Comparison of ENCODE assay signal across 11 cellular contexts in the genomic region with DNA sequence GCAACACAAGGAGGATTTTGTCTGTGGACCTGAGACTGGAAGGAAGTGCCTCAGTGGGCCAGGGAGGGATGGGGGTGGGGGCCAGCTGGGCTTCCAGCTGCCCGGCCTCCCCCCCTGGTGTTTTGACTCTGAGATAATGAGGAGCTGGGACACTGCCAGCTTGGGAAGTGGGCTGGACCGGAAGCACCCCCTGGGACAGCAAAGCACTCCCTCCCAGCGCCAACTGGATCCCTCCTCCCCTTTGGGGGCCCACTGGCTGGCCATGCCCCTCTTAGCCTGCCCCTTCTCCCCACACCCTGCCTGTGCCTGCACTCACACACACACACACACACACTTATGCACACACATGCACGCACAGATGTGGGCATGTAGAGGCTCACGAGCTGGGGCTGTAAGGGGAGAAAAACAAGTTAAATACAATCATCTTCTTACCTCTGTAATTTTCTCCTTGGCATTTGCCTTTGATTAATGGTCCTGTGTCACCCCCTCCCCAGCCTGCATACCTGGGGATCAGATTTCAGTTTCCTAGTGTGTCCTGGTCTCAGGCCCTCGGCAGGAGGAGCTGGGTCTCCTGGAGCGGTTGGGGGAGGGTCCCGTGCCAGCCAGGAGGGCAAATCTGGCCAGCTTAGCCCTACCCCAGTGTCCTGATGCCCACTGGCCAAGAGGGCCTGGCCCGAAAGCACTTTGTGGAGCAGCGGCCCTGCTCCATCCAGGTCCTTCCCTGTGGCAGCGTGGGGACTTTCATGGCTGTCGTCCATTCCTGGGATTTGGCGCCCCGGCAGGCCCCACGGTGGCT. TPM values are rescaled to one million over a fixed set of nuclear protein-coding genes. Genes with fewer than 3 reads are reported as not detected.
DNase-seq lines count a peak whose midpoint lies in the region; ATAC-seq, FAIRE-seq and TF ChIP-seq lines count a peak whose summit lies in the region.
"Had no signal": no experiment of that assay in that cellular context is flagged by ENCODE, and none has a peak within 500 bp of the region (broad histone marks: within the 10 kb centered on the region; RNA-seq: fewer than 3 reads in every experiment).

No MANE protein-coding gene starts in this region.

- no peaks in the 10 kb centered on the region for H3K9me2 ChIP-seq in PC-9 (ENCODE audit: insufficient read depth)

- H3K4me1 ChIP-seq in gastroesophageal sphincter (peaks cover 0 to 92% (median 50%) of the 10 kb centered on the region in 3 donors), trophoblast cell (ENCODE audit: control insufficient read depth in 1 of 2, insufficient read depth in 2 of 2, low read length in 2 of 2) (peaks cover 64 to 72% of the 10 kb centered on the region in 2 experiments), PC-9 (replicated peaks; ENCODE audit: insufficient read depth) (no peaks in the 10 kb centered on the region; the same call in 1 of the 2 replicates)

- CTCF ChIA-PET in PC-9 (lab: Charles Lee) = no interaction called here

- H3K4me2 ChIP-seq in trophoblast cell (ENCODE audit: low read length) (peak overlapping the region; percentile 54), PC-9 (no peak overlapping the region)

- H3K27ac ChIP-seq in gastroesophageal sphincter (peak overlapping the region in 3 of 4 donors; percentile 64 to 85 (median 64)), trophoblast cell (ENCODE audit: low read depth, low read length) (peak overlapping the region; percentile 84), PC-9 (no peak overlapping the region)
- H3K27ac ChIP-seq: right atrium auricular region had no signal

- H3K18ac ChIP-seq in trophoblast cell (ENCODE audit: low read length) = peak overlapping the region; percentile 85

- peak overlapping the region; percentile 93 for H3K14ac ChIP-seq in trophoblast cell (ENCODE audit: low read length)

- TF ChIP-seq POLR2A in NB4 (IDR thresholded peaks at IDR 0.05; ENCODE audit: extremely low read depth, insufficient read length) (no peak), gastroesophageal sphincter (IDR thresholded peaks at IDR 0.05) (no peak)

- FAIRE-seq in D721Med (lab: Jason Lieb, UNC) = no peak
- FAIRE-seq: HepG2 had no signal

- peaks cover 53% of the 10 kb centered on the region for H3K79me1 ChIP-seq in trophoblast cell (ENCODE audit: low read length)

- no peaks in the 10 kb centered on the region for H4K20me1 ChIP-seq in PC-9 (ENCODE audit: insufficient read depth)

- POLR2A ChIA-PET in PC-9 (lab: Charles Lee; ENCODE audit: unreplicated experiment) = no interaction called here

- H3K9ac ChIP-seq in trophoblast cell (ENCODE audit: low read length) = no peak overlapping the region

- peak overlapping the region; percentile 78 for H2BK120ac ChIP-seq in trophoblast cell (ENCODE audit: insufficient read depth, low read length, poor library complexity)

- ATAC-seq in gastroesophageal sphincter (no peak), GM19351 (IDR thresholded peaks at IDR 0.05; ENCODE audit: unreplicated experiment) (no peak)
- ATAC-seq: HepG2 had no signal

- H3K4me3 ChIP-seq in NB4 (ENCODE audit: low read depth, low read length) (peak overlapping the region; percentile 25), gastroesophageal sphincter (no peak overlapping the region), trophoblast cell (ENCODE audit: low read depth, low read length) (no peak overlapping the region), PC-9 (no peak overlapping the region)
- H3K4me3 ChIP-seq: right atrium auricular region had no signal

- intact Hi-C loops in PC-9 (cut with micrococcal nuclease; ENCODE audit: unreplicated experiment) = no loop called here

- peak; percentile 31 for DNase-seq in Daoy (ENCODE audit: low read depth)
- DNase-seq in NB4 (ENCODE audit: low read depth) = no peak
- DNase-seq in trophoblast cell = no peak
- no peak for DNase-seq in D721Med (ENCODE audit: insufficient read length, low spot score)
- DNase-seq in dedifferentiated amniotic fluid mesenchymal stem cell (ENCODE audit: extremely low spot score) = no peak
- DNase-seq in PC-9 = no peak
- DNase-seq: DMS153 had no signal

- H3K27me3 ChIP-seq in gastroesophageal sphincter (no peaks in the 10 kb centered on the region), trophoblast cell (ENCODE audit: insufficient read depth, low read length) (no peaks in the 10 kb centered on the region), PC-9 (ENCODE audit: insufficient read depth, low read depth) (peaks cover 3% of the 10 kb centered on the region; the same call in 1 of the 2 replicates)
- H3K27me3 ChIP-seq: right atrium auricular region had no signal

- WGBS in gastroesophageal sphincter (ENCODE audit: low coverage in 1 of 2), 2 donors = 0 to 69% methylated on average over 1 to 9 of the region's 15 CpGs
- no CpG with 5 or more reads among the region's 15 CpGs for WGBS in trophoblast cell (ENCODE audit: extremely low coverage, insufficient coverage, insufficient read length)

- H2BK5ac ChIP-seq in trophoblast cell (ENCODE audit: low read depth, low read length, poor library complexity) = peak overlapping the region; percentile 87

- peak overlapping the region; percentile 92 for H2AK5ac ChIP-seq in trophoblast cell (ENCODE audit: low read length)

- BruUV-seq in PC-9 (replicated peaks; lab: Mats Ljungman, UMichigan) = no TSS peak

- peak overlapping the region; percentile 75 for H4K8ac ChIP-seq in trophoblast cell (ENCODE audit: low read depth, low read length)

- H3K79me2 ChIP-seq in trophoblast cell (ENCODE audit: control insufficient read depth, insufficient read depth, low read length, poor library complexity) (peaks cover 30% of the 10 kb centered on the region), PC-9 (ENCODE audit: low read depth) (no peaks in the 10 kb centered on the region)

- no peak overlapping the region for H3K23ac ChIP-seq in trophoblast cell (ENCODE audit: low read length)

- no peaks in the 10 kb centered on the region for H3K9me3 ChIP-seq in gastroesophageal sphincter
- H3K9me3 ChIP-seq in trophoblast cell (ENCODE audit: insufficient read depth, low read depth, low read length) = no peaks in the 10 kb centered on the region
- H3K9me3 ChIP-seq in PC-9 (ENCODE audit: insufficient read depth, low read depth) = no peaks in the 10 kb centered on the region
- H3K9me3 ChIP-seq: right atrium auricular region had no signal

- H4K12ac ChIP-seq in trophoblast cell (ENCODE audit: low read depth, low read length) = peak overlapping the region; percentile 30

- H2AFZ ChIP-seq in trophoblast cell (ENCODE audit: insufficient read depth, low read length, poor library complexity) (peak overlapping the region; percentile 23), PC-9 (no peak overlapping the region)

- peak overlapping the region; percentile 85 for H2BK12ac ChIP-seq in trophoblast cell (ENCODE audit: low read length)

- peaks cover 0 to 2% of the 10 kb centered on the region in 2 donors for H3K36me3 ChIP-seq in gastroesophageal sphincter
- peaks cover 5 to 15% of the 10 kb centered on the region in 2 experiments for H3K36me3 ChIP-seq in trophoblast cell (ENCODE audit: control insufficient read depth in 1 of 2, insufficient read depth in 2 of 2, low read length in 2 of 2)
- H3K36me3 ChIP-seq in PC-9 (ENCODE audit: low read depth) = no peaks in the 10 kb centered on the region
- H3K36me3 ChIP-seq: right atrium auricular region had no signal

- peak overlapping the region; percentile 88 for H4K91ac ChIP-seq in trophoblast cell (ENCODE audit: low read depth, low read length)

- H3F3A ChIP-seq in PC-9 (ENCODE audit: insufficient read depth, low read depth) = 0 out of 2 replicates have a peak, but pooled peaks cover 5% of the 10 kb centered on the region

- TF ChIP-seq CTCF in NB4 (IDR thresholded peaks at IDR 0.05; ENCODE audit: low read depth, low read length) (no peak), gastroesophageal sphincter (IDR thresholded peaks at IDR 0.05) (no peak), D721Med (IDR thresholded peaks at IDR 0.05; ENCODE audit: insufficient read depth, missing control alignments) (no peak), PC-9 (conservative IDR thresholded peaks at IDR 0.05) (no peak)

- peak overlapping the region; percentile 55 for H3K4ac ChIP-seq in trophoblast cell (ENCODE audit: low read depth, low read length)

- TF ChIP-seq EP300 in gastroesophageal sphincter (IDR thresholded peaks at IDR 0.05) = no peak

RNA-seq across cellular contexts. Expression of a gene that starts 3.6 kb away (rescaled TPM):
- total RNA-seq in Daoy (2014; rRNA removed; shearing (Covaris generic)) = 41.8 and 41.9 TPM in 2 replicates
- total RNA-seq in gastroesophageal sphincter (100 to 1,000 TPM in 1 of 4 donors, 10 to 100 TPM in 3; 70.2 to 141 (median 84.0) TPM), PC-9 (2021) (76.0 and 96.4 TPM in 2 replicates)
- polyA plus RNA-seq in trophoblast cell (2013) = 306 and 337 TPM in 2 replicates

RNA-seq across cellular contexts. Expression of a gene that starts 56.7 kb away (rescaled TPM):
- total RNA-seq in Daoy (2014; rRNA removed; shearing (Covaris generic)) = not detected in 2 replicates
- under 1 TPM in 2 of 4 donors, not detected in 2; 0.08 to 0.12 TPM for total RNA-seq in gastroesophageal sphincter
- 0.07 and 0.08 TPM in 2 replicates for polyA plus RNA-seq in trophoblast cell (2013)
- total RNA-seq in PC-9 (2021) = not detected in 2 replicates
- total RNA-seq: HepG2, right atrium auricular region had no signal
- polyA plus RNA-seq: HepG2 had no signal
